Comparison of ENCODE assay signal across 30 cellular contexts in the genomic region with DNA sequence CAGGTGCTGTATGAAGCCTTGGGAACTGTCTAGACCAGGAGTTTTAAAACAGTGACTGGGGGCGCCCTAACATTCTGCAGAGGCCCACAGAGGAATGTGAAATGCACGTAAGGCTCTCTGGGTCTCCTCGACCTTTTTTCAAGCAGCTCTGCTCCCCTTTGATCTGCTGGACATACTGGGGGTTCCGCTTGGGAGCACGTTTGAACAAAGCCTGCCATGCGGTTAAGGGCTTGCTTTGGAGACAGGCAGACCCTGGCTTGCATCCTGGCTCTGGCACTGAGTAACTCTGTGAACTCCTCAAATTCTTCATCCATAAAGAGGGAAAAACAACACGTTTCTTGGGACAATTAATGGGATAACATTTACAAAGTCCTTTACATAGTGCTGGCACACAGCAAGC. TPM values are rescaled to one million over a fixed set of nuclear protein-coding genes. Genes with fewer than 3 reads are reported as not detected.
"Had no signal": no experiment of that assay in that cellular context is flagged by ENCODE, and none has a peak within 500 bp of the region (broad histone marks: within the 10 kb centered on the region; RNA-seq: fewer than 3 reads in every experiment).

No MANE protein-coding gene starts in this region.

- H3K27ac ChIP-seq: ascending aorta, breast epithelium, cardiac muscle cell, colonic mucosa, epithelial cell of prostate, esophagus squamous epithelium, gastroesophageal sphincter had no signal

- H3K27ac Mint-ChIP-seq: activated CD4-positive, alpha-beta memory T cell treated with anti-CD3 and anti-CD28 coated beads for 36 hours; activated CD4-positive, alpha-beta T cell treated with anti-CD3 and anti-CD28 coated beads for 36 hours; activated CD4-positive, alpha-beta T cell treated with anti-CD3 and anti-CD28 coated beads, Interleukin-2, amount 10 ng/mL, durations not matched to agents 24 days and 14 days; activated CD8-positive, alpha-beta memory T cell treated with anti-CD3 and anti-CD28 coated beads, Interleukin-2, amount 10 ng/mL, durations not matched to agents 7 days and 5 days; activated CD8-positive, alpha-beta T cell treated with anti-CD3 and anti-CD28 coated beads, Interleukin-2, amount 10 ng/mL, durations not matched to agents 7 days and 5 days; activated naive CD4-positive, alpha-beta T cell treated with anti-CD3 and anti-CD28 coated beads, Interleukin-2, amount 10 ng/mL, durations not matched to agents 7 days and 5 days; activated naive CD4-positive, alpha-beta T cell treated with anti-CD3 and anti-CD28 coated beads, Interleukin-2, amount 50 U/mL, for 72 hours; activated naive CD8-positive, alpha-beta T cell treated with anti-CD3 and anti-CD28 coated beads, Interleukin-2, amount 10 ng/mL, durations not matched to agents 7 days and 5 days; activated T-cell treated with anti-CD3 and anti-CD28 coated beads, Interleukin-2, amount 50 U/mL, for 24 hours; activated T-cell treated with anti-CD3 and anti-CD28 coated beads, Interleukin-2, amount 50 U/mL, for 72 hours had no signal

- H3K27me3 ChIP-seq: ascending aorta, breast epithelium, colonic mucosa, esophagus squamous epithelium, gastroesophageal sphincter had no signal

- H3K36me3 Mint-ChIP-seq: activated CD4-positive, alpha-beta memory T cell treated with anti-CD3 and anti-CD28 coated beads for 36 hours; activated CD8-positive, alpha-beta memory T cell treated with anti-CD3 and anti-CD28 coated beads, Interleukin-2, amount 10 ng/mL, durations not matched to agents 7 days and 5 days; activated naive CD4-positive, alpha-beta T cell treated with anti-CD3 and anti-CD28 coated beads, Interleukin-2, amount 10 ng/mL, durations not matched to agents 7 days and 5 days; activated naive CD4-positive, alpha-beta T cell treated with anti-CD3 and anti-CD28 coated beads, Interleukin-2, amount 50 U/mL, for 72 hours; activated naive CD8-positive, alpha-beta T cell treated with anti-CD3 and anti-CD28 coated beads, Interleukin-2, amount 10 ng/mL, durations not matched to agents 7 days and 5 days had no signal

- DNase-seq: activated CD4-positive, alpha-beta memory T cell treated with anti-CD3 and anti-CD28 coated beads for 36 hours; activated CD4-positive, alpha-beta T cell treated with anti-CD3 and anti-CD28 coated beads for 36 hours; activated CD4-positive, alpha-beta T cell treated with anti-CD3 and anti-CD28 coated beads, Interleukin-2, amount 10 ng/mL, durations not matched to agents 24 days and 14 days; activated CD4-positive, CD25-positive, alpha-beta regulatory T cell; activated CD4-positive, CD25-positive, alpha-beta regulatory T cell treated with anti-CD3 and anti-CD28 coated beads, Interleukin-2, amount 50 U/mL, for 72 hours; activated CD8-positive, alpha-beta memory T cell treated with anti-CD3 and anti-CD28 coated beads, Interleukin-2, amount 10 ng/mL, durations not matched to agents 7 days and 5 days; activated CD8-positive, alpha-beta memory T cell treated with anti-CD3 and anti-CD28 coated beads, Interleukin-2, amount 50 U/mL, for 48 hours; activated CD8-positive, alpha-beta T cell treated with anti-CD3 and anti-CD28 coated beads, Interleukin-2, amount 10 ng/mL, durations not matched to agents 7 days and 5 days; activated gamma-delta T cell; activated naive CD4-positive, alpha-beta T cell; activated naive CD4-positive, alpha-beta T cell treated with anti-CD3 and anti-CD28 coated beads, Interleukin-2, amount 10 ng/mL, durations not matched to agents 7 days and 5 days; activated naive CD8-positive, alpha-beta T cell treated with anti-CD3 and anti-CD28 coated beads, Interleukin-2, amount 10 ng/mL, durations not matched to agents 7 days and 5 days; activated T-cell treated with anti-CD3 and anti-CD28 coated beads for 4 hours; activated T-cell treated with anti-CD3 and anti-CD28 coated beads, Interleukin-2, amount 50 U/mL, for 24 hours; activated T-cell treated with anti-CD3 and anti-CD28 coated beads, Interleukin-2, amount 50 U/mL, for 72 hours; central memory CD4-positive, alpha-beta T cell; cerebellar nuclear complex; colonic mucosa; effector CD8-positive, alpha-beta T cell; esophagus squamous epithelium; foreskin melanocyte; T-helper 2 cell had no signal

- ATAC-seq: activated CD4-positive, alpha-beta T cell treated with anti-CD3 and anti-CD28 coated beads for 36 hours; activated CD8-positive, alpha-beta memory T cell treated with anti-CD3 and anti-CD28 coated beads, Interleukin-2, amount 10 ng/mL, durations not matched to agents 7 days and 5 days; activated CD8-positive, alpha-beta T cell treated with anti-CD3 and anti-CD28 coated beads, Interleukin-2, amount 10 ng/mL, durations not matched to agents 7 days and 5 days; activated naive CD4-positive, alpha-beta T cell treated with anti-CD3 and anti-CD28 coated beads, Interleukin-2, amount 50 U/mL, for 72 hours; activated T-cell treated with anti-CD3 and anti-CD28 coated beads, Interleukin-2, amount 50 U/mL, for 72 hours; gastroesophageal sphincter had no signal

- H3K4me1 Mint-ChIP-seq: activated CD4-positive, alpha-beta T cell treated with anti-CD3 and anti-CD28 coated beads for 36 hours; activated CD4-positive, alpha-beta T cell treated with anti-CD3 and anti-CD28 coated beads, Interleukin-2, amount 10 ng/mL, durations not matched to agents 24 days and 14 days; activated CD8-positive, alpha-beta memory T cell treated with anti-CD3 and anti-CD28 coated beads, Interleukin-2, amount 10 ng/mL, durations not matched to agents 7 days and 5 days; activated naive CD4-positive, alpha-beta T cell treated with anti-CD3 and anti-CD28 coated beads, Interleukin-2, amount 10 ng/mL, durations not matched to agents 7 days and 5 days; activated naive CD8-positive, alpha-beta T cell treated with anti-CD3 and anti-CD28 coated beads, Interleukin-2, amount 10 ng/mL, durations not matched to agents 7 days and 5 days had no signal

- H3K36me3 ChIP-seq: breast epithelium, cardiac muscle cell, colonic mucosa, esophagus squamous epithelium had no signal

- H3K4me3 ChIP-seq: ascending aorta, breast epithelium, cardiac muscle cell, colonic mucosa, esophagus squamous epithelium, gastroesophageal sphincter had no signal

- H3K9me3 ChIP-seq: ascending aorta, breast epithelium, colonic mucosa, esophagus squamous epithelium, gastroesophageal sphincter had no signal

- H3K27me3 Mint-ChIP-seq: brain had no signal

- H3K4me3 Mint-ChIP-seq: activated CD4-positive, alpha-beta memory T cell treated with anti-CD3 and anti-CD28 coated beads for 36 hours; activated CD4-positive, alpha-beta T cell treated with anti-CD3 and anti-CD28 coated beads for 36 hours; activated CD4-positive, alpha-beta T cell treated with anti-CD3 and anti-CD28 coated beads, Interleukin-2, amount 10 ng/mL, durations not matched to agents 24 days and 14 days; activated CD8-positive, alpha-beta memory T cell treated with anti-CD3 and anti-CD28 coated beads, Interleukin-2, amount 10 ng/mL, durations not matched to agents 7 days and 5 days; activated CD8-positive, alpha-beta T cell treated with anti-CD3 and anti-CD28 coated beads, Interleukin-2, amount 10 ng/mL, durations not matched to agents 7 days and 5 days; activated naive CD4-positive, alpha-beta T cell treated with anti-CD3 and anti-CD28 coated beads, Interleukin-2, amount 10 ng/mL, durations not matched to agents 7 days and 5 days; activated naive CD8-positive, alpha-beta T cell treated with anti-CD3 and anti-CD28 coated beads, Interleukin-2, amount 10 ng/mL, durations not matched to agents 7 days and 5 days; activated T-cell treated with anti-CD3 and anti-CD28 coated beads, Interleukin-2, amount 50 U/mL, for 24 hours; activated T-cell treated with anti-CD3 and anti-CD28 coated beads, Interleukin-2, amount 50 U/mL, for 72 hours; brain had no signal

- H3K4me1 ChIP-seq: ascending aorta, breast epithelium, colonic mucosa, esophagus squamous epithelium had no signal

- H3K9me3 Mint-ChIP-seq: activated CD4-positive, alpha-beta memory T cell treated with anti-CD3 and anti-CD28 coated beads for 36 hours; activated CD4-positive, alpha-beta T cell treated with anti-CD3 and anti-CD28 coated beads, Interleukin-2, amount 10 ng/mL, durations not matched to agents 24 days and 14 days; activated naive CD4-positive, alpha-beta T cell treated with anti-CD3 and anti-CD28 coated beads, Interleukin-2, amount 10 ng/mL, durations not matched to agents 7 days and 5 days; activated naive CD4-positive, alpha-beta T cell treated with anti-CD3 and anti-CD28 coated beads, Interleukin-2, amount 50 U/mL, for 72 hours; activated naive CD8-positive, alpha-beta T cell treated with anti-CD3 and anti-CD28 coated beads, Interleukin-2, amount 10 ng/mL, durations not matched to agents 7 days and 5 days; activated T-cell treated with anti-CD3 and anti-CD28 coated beads, Interleukin-2, amount 50 U/mL, for 24 hours; activated T-cell treated with anti-CD3 and anti-CD28 coated beads, Interleukin-2, amount 50 U/mL, for 72 hours; brain had no signal

RNA-seq across cellular contexts. Expression of a gene that starts 7.8 kb away (rescaled TPM):
- total RNA-seq: activated CD4-positive, alpha-beta memory T cell treated with anti-CD3 and anti-CD28 coated beads for 36 hours; activated CD4-positive, alpha-beta T cell treated with anti-CD3 and anti-CD28 coated beads for 36 hours; activated CD4-positive, alpha-beta T cell treated with anti-CD3 and anti-CD28 coated beads, Interleukin-2, amount 10 ng/mL, durations not matched to agents 24 days and 14 days; activated CD8-positive, alpha-beta memory T cell treated with anti-CD3 and anti-CD28 coated beads, Interleukin-2, amount 10 ng/mL, durations not matched to agents 7 days and 5 days; activated CD8-positive, alpha-beta T cell treated with anti-CD3 and anti-CD28 coated beads, Interleukin-2, amount 10 ng/mL, durations not matched to agents 7 days and 5 days; activated naive CD4-positive, alpha-beta T cell treated with anti-CD3 and anti-CD28 coated beads, Interleukin-2, amount 50 U/mL, for 72 hours; activated naive CD8-positive, alpha-beta T cell treated with anti-CD3 and anti-CD28 coated beads, Interleukin-2, amount 10 ng/mL, durations not matched to agents 7 days and 5 days; T-helper 1 cell treated with Interleukin-12 subunit alpha and Interleukin-12 subunit beta and Interleukin-4 antibody, amounts not matched to agents 30 ng/mL and 1 ng/mL, for 36 hours had no signal
